In the genomic region with DNA sequence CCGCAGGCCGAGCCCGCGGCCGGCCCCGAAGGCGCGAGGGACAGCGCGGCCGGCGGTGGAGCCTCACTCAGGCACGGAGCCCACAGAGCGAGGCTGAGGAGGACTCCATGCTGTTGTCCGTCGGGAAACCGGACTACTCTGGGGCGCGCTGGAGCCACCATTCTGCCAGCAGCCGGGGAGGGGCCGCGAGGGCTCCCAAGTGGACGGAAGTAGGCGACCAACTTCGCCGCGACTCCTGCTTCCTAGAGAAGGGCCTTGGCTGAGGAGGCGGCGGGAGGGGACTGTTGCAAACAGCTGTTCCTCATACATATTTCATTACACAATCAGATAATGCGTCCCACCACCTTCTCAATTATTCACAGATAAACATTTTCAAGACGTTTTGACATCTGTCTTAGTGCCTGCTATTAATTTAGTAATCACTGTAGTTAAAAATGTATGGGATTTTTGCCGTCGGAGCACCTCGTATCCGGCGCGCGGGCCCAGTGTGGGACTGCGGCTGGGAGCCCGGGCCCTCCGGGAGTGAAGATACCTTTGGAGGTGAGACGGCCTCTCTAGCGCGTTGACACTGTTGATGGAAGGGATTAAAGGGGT, we compare ENCODE assay signal across 14 cellular contexts. TPM values are rescaled to one million over a fixed set of nuclear protein-coding genes. Genes with fewer than 3 reads are reported as not detected.
A peak's percentile ranks its signal among the peaks of the same experiment; 100 is the strongest.
DNase-seq lines count a peak whose midpoint lies in the region; ATAC-seq and TF ChIP-seq lines count a peak whose summit lies in the region.
"Had no signal": no experiment of that assay in that cellular context is flagged by ENCODE, and none has a peak within 500 bp of the region (broad histone marks: within the 10 kb centered on the region; RNA-seq: fewer than 3 reads in every experiment).

No MANE protein-coding gene starts in this region.

- no peak overlapping the region for H2BK120ac ChIP-seq in trophoblast cell (ENCODE audit: insufficient read depth, low read length, poor library complexity)

- H3K4ac ChIP-seq in trophoblast cell (ENCODE audit: low read depth, low read length): no peak overlapping the region

- H3K9me2 ChIP-seq in SK-N-SH: no peaks in the 10 kb centered on the region

- H3K79me2 ChIP-seq in SK-N-SH (ENCODE audit: insufficient read depth): no peaks in the 10 kb centered on the region
- H3K79me2 ChIP-seq in trophoblast cell (ENCODE audit: control insufficient read depth, insufficient read depth, low read length, poor library complexity): no peaks in the 10 kb centered on the region
- no peaks in the 10 kb centered on the region for H3K79me2 ChIP-seq in osteoblast (ENCODE audit: insufficient read depth, low read length)

- H3K18ac ChIP-seq in trophoblast cell (ENCODE audit: low read length): no peak overlapping the region

- WGBS in SK-N-SH (ENCODE audit: low lambda C conversion rate): 89% methylated on average over 27 of the region's 44 CpGs
- WGBS in HUES64: under 1% methylated on average over 44 of the region's 44 CpGs
- no CpG with 5 or more reads among the region's 44 CpGs for WGBS in trophoblast cell (ENCODE audit: extremely low coverage, insufficient coverage, insufficient read length)

- H3K4me3 ChIP-seq in SK-N-SH (ENCODE audit: low read depth in 2 of 2, low read length in 1 of 2) (no peak overlapping the region), HUES64 (ENCODE audit: low read length) (peak overlapping the region; percentile 38), trophoblast cell (ENCODE audit: low read depth, low read length) (no peak overlapping the region), osteoblast (ENCODE audit: insufficient read depth, low read length) (no peak overlapping the region)
- H3K4me3 ChIP-seq: PC-9 had no signal

- H3K27me3 ChIP-seq in SK-N-SH (ENCODE audit: insufficient read depth) (peaks cover 33% of the 10 kb centered on the region), HUES64 (ENCODE audit: insufficient read depth, low read length) (peaks cover 100% of the 10 kb centered on the region), trophoblast cell (ENCODE audit: insufficient read depth, low read length) (peaks cover 85% of the 10 kb centered on the region), osteoblast (ENCODE audit: insufficient read depth, low read length) (peaks cover 93% of the 10 kb centered on the region)

- H3K27ac ChIP-seq in SK-N-SH (ENCODE audit: low read depth in 2 of 2, low read length in 1 of 2) (no peak overlapping the region), HUES64 (ENCODE audit: low read depth, low read length) (no peak overlapping the region), trophoblast cell (ENCODE audit: low read depth, low read length) (no peak overlapping the region), osteoblast (ENCODE audit: low read depth, low read length) (no peak overlapping the region)
- H3K27ac ChIP-seq: PC-9 had no signal

- no peak overlapping the region for H4K12ac ChIP-seq in trophoblast cell (ENCODE audit: low read depth, low read length)

- TF ChIP-seq CTCF in SK-N-SH (IDR thresholded peaks at IDR 0.05) (no peak), glutamatergic neuron (IDR thresholded peaks at IDR 0.05; ENCODE audit: partially characterized antibody, unreplicated experiment) (no peak), osteoblast (IDR thresholded peaks at IDR 0.05; ENCODE audit: extremely low read depth, low read depth, low read length) (no peak)

- H4K8ac ChIP-seq in trophoblast cell (ENCODE audit: low read depth, low read length): no peak overlapping the region

- H4K91ac ChIP-seq in trophoblast cell (ENCODE audit: low read depth, low read length): no peak overlapping the region

- TF ChIP-seq EP300 in SK-N-SH (IDR thresholded peaks at IDR 0.05; ENCODE audit: borderline replicate concordance in 1 of 2, low read depth in 1 of 2, low read length in 1 of 2): no peak

- H3K23ac ChIP-seq in trophoblast cell (ENCODE audit: low read length): no peak overlapping the region

- H2BK12ac ChIP-seq in trophoblast cell (ENCODE audit: low read length): no peak overlapping the region

- H3K79me1 ChIP-seq in trophoblast cell (ENCODE audit: low read length): no peaks in the 10 kb centered on the region

- no peak overlapping the region for H3K14ac ChIP-seq in trophoblast cell (ENCODE audit: low read length)

- H4K20me1 ChIP-seq in SK-N-SH (ENCODE audit: insufficient read depth): no peaks in the 10 kb centered on the region
- no peaks in the 10 kb centered on the region for H4K20me1 ChIP-seq in osteoblast (ENCODE audit: insufficient read depth, low read length)

- no peaks in the 10 kb centered on the region for H3F3A ChIP-seq in SK-N-SH (replicated peaks; ENCODE audit: insufficient read depth)

- H2BK5ac ChIP-seq in trophoblast cell (ENCODE audit: low read depth, low read length, poor library complexity): no peak overlapping the region

- no peak overlapping the region for H2AFZ ChIP-seq in SK-N-SH (ENCODE audit: low read depth)
- no peak overlapping the region for H2AFZ ChIP-seq in trophoblast cell (ENCODE audit: insufficient read depth, low read length, poor library complexity)
- no peak overlapping the region for H2AFZ ChIP-seq in osteoblast (ENCODE audit: low read length)
- H2AFZ ChIP-seq: PC-9 had no signal

- CTCF ChIA-PET in SK-N-SH (lab: Yijun Ruan, JAX): interaction anchor here (1.5 kb wide), 1 partner anchor 450 kb away, joined by 4 read pairs; no protein-coding TSS in a partner anchor

- H3K9ac ChIP-seq in SK-N-SH (no peak overlapping the region), HUES64 (ENCODE audit: low read depth, low read length) (no peak overlapping the region), trophoblast cell (ENCODE audit: low read length) (no peak overlapping the region)

- no peak overlapping the region for H3K27ac Mint-ChIP-seq in glutamatergic neuron (ENCODE audit: unreplicated experiment)
- H3K27ac Mint-ChIP-seq: activated CD4-positive, alpha-beta memory T cell treated with anti-CD3 and anti-CD28 coated beads, Interleukin-2, amount 10 ng/mL, durations not matched to agents 7 days and 5 days had no signal

- peaks cover 53% of the 10 kb centered on the region for H3K27me3 Mint-ChIP-seq in glutamatergic neuron (ENCODE audit: unreplicated experiment)

- peaks cover 18% of the 10 kb centered on the region for H3K9me3 Mint-ChIP-seq in glutamatergic neuron (ENCODE audit: unreplicated experiment)
- H3K9me3 Mint-ChIP-seq: activated CD4-positive, alpha-beta memory T cell treated with anti-CD3 and anti-CD28 coated beads, Interleukin-2, amount 10 ng/mL, durations not matched to agents 7 days and 5 days had no signal

- peaks cover 0 to 10% of the 10 kb centered on the region in 2 experiments; a peak in 1 of 4 replicates for H3K4me1 ChIP-seq in SK-N-SH (ENCODE audit: control insufficient read depth in 1 of 2, insufficient read depth in 2 of 2, low read depth in 1 of 2, low read length in 1 of 2)
- H3K4me1 ChIP-seq in HUES64 (ENCODE audit: insufficient read depth, low read length): peaks cover 64% of the 10 kb centered on the region
- H3K4me1 ChIP-seq in trophoblast cell (ENCODE audit: control insufficient read depth in 1 of 2, insufficient read depth in 2 of 2, low read length in 2 of 2): peaks cover 2 to 3% of the 10 kb centered on the region in 2 experiments
- no peaks in the 10 kb centered on the region for H3K4me1 ChIP-seq in osteoblast (ENCODE audit: insufficient read depth, low read length)

- POLR2A ChIA-PET in SK-N-SH (lab: Yijun Ruan, JAX): no interaction called here

- peaks cover 12% of the 10 kb centered on the region for H3K4me1 Mint-ChIP-seq in glutamatergic neuron (ENCODE audit: low read depth, unreplicated experiment)

- TF ChIP-seq RAD21 in SK-N-SH (IDR thresholded peaks at IDR 0.05; ENCODE audit: low read length): no peak

- H3K4me2 ChIP-seq in SK-N-SH: no peak overlapping the region
- H3K4me2 ChIP-seq in trophoblast cell (ENCODE audit: low read length): peak overlapping the region; percentile 44
- H3K4me2 ChIP-seq in osteoblast (ENCODE audit: insufficient read depth, low read length): no peak overlapping the region
- H3K4me2 ChIP-seq: PC-9 had no signal

- ATAC-seq in SK-N-SH treated with all-trans-retinoic acid at 6 μM for 48 hours: no peak

- DNase-seq in SK-N-SH: peak; percentile 33
- peak; percentile 47 for DNase-seq in glutamatergic neuron
- no peak for DNase-seq in trophoblast cell
- DNase-seq in DMS79 treated with DMSO at 0.1 percent for 48 hours (lab: John Stamatoyannopoulos, UW): no peak
- no peak for DNase-seq in T1000 (lab: John Stamatoyannopoulos, UW)
- no peak for DNase-seq in osteoblast (ENCODE audit: insufficient read length, low spot score, missing footprints)
- DNase-seq: activated CD4-positive, alpha-beta memory T cell treated with anti-CD3 and anti-CD28 coated beads, Interleukin-2, amount 10 ng/mL, durations not matched to agents 7 days and 5 days; NCI-H2227 treated with DMSO at 0.1 percent for 48 hours; PC-9; T-helper 1 cell had no signal

- H2AK5ac ChIP-seq in trophoblast cell (ENCODE audit: low read length): no peak overlapping the region

- no peaks in the 10 kb centered on the region for H3K9me3 ChIP-seq in SK-N-SH
- no peaks in the 10 kb centered on the region for H3K9me3 ChIP-seq in HUES64 (ENCODE audit: insufficient read depth, low read depth, low read length)
- peaks cover 4% of the 10 kb centered on the region for H3K9me3 ChIP-seq in trophoblast cell (ENCODE audit: insufficient read depth, low read depth, low read length)
- no peaks in the 10 kb centered on the region for H3K9me3 ChIP-seq in osteoblast (ENCODE audit: low read depth, low read length)

- H3K36me3 Mint-ChIP-seq in glutamatergic neuron (ENCODE audit: unreplicated experiment): no peaks in the 10 kb centered on the region

- H3K4me3 Mint-ChIP-seq in glutamatergic neuron (ENCODE audit: unreplicated experiment): peak overlapping the region; percentile 34

- H3K36me3 ChIP-seq in SK-N-SH (replicated peaks in 1 of 2; ENCODE audit: control insufficient read depth in 1 of 2, insufficient read depth in 2 of 2, low read length in 1 of 2): no peaks in the 10 kb centered on the region
- no peaks in the 10 kb centered on the region for H3K36me3 ChIP-seq in HUES64 (ENCODE audit: insufficient read depth, low read length)
- no peaks in the 10 kb centered on the region for H3K36me3 ChIP-seq in trophoblast cell (ENCODE audit: control insufficient read depth in 1 of 2, insufficient read depth in 2 of 2, low read length in 2 of 2)
- no peaks in the 10 kb centered on the region for H3K36me3 ChIP-seq in osteoblast (ENCODE audit: insufficient read depth, low read length)

TF ChIP-seq in SK-N-SH treated with all-trans-retinoic acid at 6 μM for 48 hours, 23 proteins besides CTCF, POLR2A, EP300 and RAD21 (continues in another document):
- TF ChIP-seq ZFP30 (CRISPR knock-in tag; IDR thresholded peaks at IDR 0.05) (no peak), ZNF565 (CRISPR knock-in tag; conservative IDR thresholded peaks at IDR 0.05; ENCODE audit: low read depth) (no peak), ARNTL (CRISPR knock-in tag; IDR thresholded peaks at IDR 0.05; ENCODE audit: borderline replicate concordance, low read depth) (no peak)

RNA-seq across cellular contexts. Expression of a gene that starts 11.7 kb away (rescaled TPM):
- polyA plus RNA-seq in SK-N-SH (2012; rRNA removed): 0.58 and 0.67 TPM in 2 replicates
- 0.98 and 2.1 TPM in 2 replicates for polyA plus RNA-seq in SK-N-SH (2012; cell fraction: cytosol; rRNA removed)
- polyA plus RNA-seq in SK-N-SH (2012; cell fraction: nucleus; rRNA removed): 0.77 and 1.7 TPM in 2 replicates
- 0.25 TPM for polyA plus RNA-seq in HUES64 (2013, experiment 1 of 2)
- not detected for polyA plus RNA-seq in HUES64 (2013, experiment 2 of 2)
- total RNA-seq in glutamatergic neuron (ENCODE audit: unreplicated experiment) (0.86 TPM), osteoblast (not detected in 2 replicates)
- polyA plus RNA-seq in trophoblast cell (2013): not detected in 2 replicates
- total RNA-seq: cerebellum had no signal
- polyA plus RNA-seq: esophagus had no signal

Comparison
In these comparisons a context has a peak if more than half of its experiments do, and no peak if none do; other contexts are left out.
1. DNase-seq: peak in SK-N-SH (single experiment) and glutamatergic neuron (single experiment); none in trophoblast cell (0 of 2), DMS79 treated with DMSO at 0.1 percent for 48 hours (single experiment), T1000 (single experiment) and osteoblast (single experiment).